In the genomic region with DNA sequence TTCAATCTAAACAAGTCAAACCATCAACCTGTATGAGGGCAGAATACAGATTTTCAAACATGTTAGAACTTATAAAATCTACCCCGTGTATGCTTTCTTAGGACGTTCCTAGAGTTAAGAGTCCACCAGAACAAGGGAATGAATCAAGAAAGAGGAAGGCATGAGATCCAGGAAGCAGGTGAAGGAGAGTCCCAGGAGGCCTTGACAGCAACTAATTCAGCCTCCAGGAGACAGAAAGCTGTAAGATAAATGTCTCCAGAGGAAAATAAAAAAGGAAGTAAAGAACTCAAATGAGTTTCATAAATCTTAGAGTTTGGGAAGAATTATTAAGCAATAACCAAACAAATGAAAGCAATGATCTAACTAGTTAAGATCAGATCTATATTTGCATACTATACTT, we compare ENCODE assay signal across 1 cellular context.
TF ChIP-seq lines count a peak whose summit lies in the region.

No MANE protein-coding gene starts in this region.

TF ChIP-seq in IMR-90, 13 proteins besides CTCF, POLR2A, EP300 and RAD21 (continued from another document):
- TF ChIP-seq, protein P1, sequence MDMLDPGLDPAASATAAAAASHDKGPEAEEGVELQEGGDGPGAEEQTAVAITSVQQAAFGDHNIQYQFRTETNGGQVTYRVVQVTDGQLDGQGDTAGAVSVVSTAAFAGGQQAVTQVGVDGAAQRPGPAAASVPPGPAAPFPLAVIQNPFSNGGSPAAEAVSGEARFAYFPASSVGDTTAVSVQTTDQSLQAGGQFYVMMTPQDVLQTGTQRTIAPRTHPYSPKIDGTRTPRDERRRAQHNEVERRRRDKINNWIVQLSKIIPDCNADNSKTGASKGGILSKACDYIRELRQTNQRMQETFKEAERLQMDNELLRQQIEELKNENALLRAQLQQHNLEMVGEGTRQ (IDR thresholded peaks at IDR 0.05; ENCODE audit: low read depth, low read length): no peak
TF ChIP-seq in IMR-90: peak in this region for 1.
